ENCODE assay signal across 18 cellular contexts in the genomic region with DNA sequence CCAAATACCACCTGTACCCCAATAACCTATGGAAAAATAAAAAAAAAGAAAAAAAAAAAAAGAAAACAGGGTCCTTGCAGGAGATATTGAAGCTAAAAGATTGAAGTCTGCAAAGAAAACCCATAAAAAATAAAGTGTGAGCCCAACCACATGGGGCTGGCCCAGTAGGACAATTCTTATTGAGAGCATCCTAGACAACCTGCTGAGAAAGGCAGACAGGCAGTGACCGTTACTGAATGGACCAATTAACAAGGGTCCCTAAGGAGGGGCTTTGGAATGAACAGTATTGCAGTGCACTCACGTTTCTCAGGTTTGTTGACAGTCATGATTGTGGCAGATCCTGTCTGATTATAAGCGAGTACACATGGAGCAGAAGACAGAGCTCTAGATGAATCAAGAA.
DNase-seq lines count a peak whose midpoint lies in the region; TF ChIP-seq lines count a peak whose summit lies in the region.
"Had no signal": no experiment of that assay in that cellular context is flagged by ENCODE, and none has a peak within 500 bp of the region (broad histone marks: within the 10 kb centered on the region; RNA-seq: fewer than 3 reads in every experiment).

No MANE protein-coding gene starts in this region.

- H3K79me2 ChIP-seq in neural progenitor cell (ENCODE audit: low read depth): no peaks in the 10 kb centered on the region

- TF ChIP-seq EP300 in stomach (IDR thresholded peaks at IDR 0.05) (no peak), suprapubic skin (IDR thresholded peaks at IDR 0.05) (no peak)

- H3K36me3 Mint-ChIP-seq in neural progenitor cell: no peaks in the 10 kb centered on the region
- H3K36me3 Mint-ChIP-seq: CD14-positive monocyte; CD4-positive, alpha-beta memory T cell had no signal

- H3K27me3 Mint-ChIP-seq in neural progenitor cell (ENCODE audit: insufficient read depth, low read depth): no peaks in the 10 kb centered on the region

- intact Hi-C loops in stomach (cut with DNase I; ENCODE audit: low total_unique reads): no loop called here

- H3K4me1 Mint-ChIP-seq in neural progenitor cell: peaks cover 10% of the 10 kb centered on the region
- H3K4me1 Mint-ChIP-seq: CD14-positive monocyte; CD4-positive, alpha-beta memory T cell had no signal

- no peak overlapping the region for H3K4me3 Mint-ChIP-seq in neural progenitor cell
- H3K4me3 Mint-ChIP-seq: CD14-positive monocyte; CD4-positive, alpha-beta memory T cell had no signal

- no peaks in the 10 kb centered on the region for H3K27me3 ChIP-seq in neural progenitor cell
- H3K27me3 ChIP-seq in stomach: no peaks in the 10 kb centered on the region
- H3K27me3 ChIP-seq in suprapubic skin: no peaks in the 10 kb centered on the region
- H3K27me3 ChIP-seq: BLaER1 had no signal

- H3K36me3 ChIP-seq in neural progenitor cell (no peaks in the 10 kb centered on the region), stomach (no peaks in the 10 kb centered on the region), suprapubic skin (no peaks in the 10 kb centered on the region)
- H3K36me3 ChIP-seq: BLaER1, HAP-1 had no signal

- WGBS in stomach, 5 donors: 47 to 61% (median 53%) methylated on average over 3 of the region's 3 CpGs
- 83% methylated on average over 3 of the region's 3 CpGs for WGBS in suprapubic skin

- no peak overlapping the region for H3K4me2 ChIP-seq in neural progenitor cell
- H3K4me2 ChIP-seq: A549, BLaER1 had no signal

- H3K9me3 ChIP-seq in neural progenitor cell (ENCODE audit: low read depth): no peaks in the 10 kb centered on the region
- H3K9me3 ChIP-seq in stomach: no peaks in the 10 kb centered on the region
- H3K9me3 ChIP-seq in suprapubic skin: no peaks in the 10 kb centered on the region
- H3K9me3 ChIP-seq: A549, BLaER1, HAP-1 had no signal

- H2AFZ ChIP-seq in neural progenitor cell (replicated peaks): no peak overlapping the region

- no peak for TF ChIP-seq CTCF in neural progenitor cell (IDR thresholded peaks at IDR 0.05)
- no peak for TF ChIP-seq CTCF in stomach (IDR thresholded peaks at IDR 0.05)
- TF ChIP-seq CTCF in suprapubic skin (IDR thresholded peaks at IDR 0.05): no peak

- H3K27ac ChIP-seq in neural progenitor cell (no peak overlapping the region), stomach (no peak overlapping the region), suprapubic skin (no peak overlapping the region)
- H3K27ac ChIP-seq: 22Rv1, A549, BLaER1 had no signal

- no peak overlapping the region for H3K27ac Mint-ChIP-seq in neural progenitor cell
- H3K27ac Mint-ChIP-seq: CD14-positive monocyte; CD4-positive, alpha-beta memory T cell had no signal

- H3K9ac ChIP-seq in neural progenitor cell: no peak overlapping the region
- H3K9ac ChIP-seq: BLaER1 had no signal

- no peaks in the 10 kb centered on the region for H3K9me3 Mint-ChIP-seq in neural progenitor cell
- H3K9me3 Mint-ChIP-seq: CD14-positive monocyte had no signal

- peaks cover 9% of the 10 kb centered on the region for H3K4me1 ChIP-seq in neural progenitor cell
- no peaks in the 10 kb centered on the region for H3K4me1 ChIP-seq in stomach
- H3K4me1 ChIP-seq in suprapubic skin: no peaks in the 10 kb centered on the region
- H3K4me1 ChIP-seq: A549, BLaER1, HAP-1 had no signal

- H3F3A ChIP-seq in neural progenitor cell (ENCODE audit: low read depth): no peaks in the 10 kb centered on the region

- DNase-seq in NCI-H748 (lab: John Stamatoyannopoulos, UW; ENCODE audit: unreplicated experiment) (peak; percentile 20), NCI-H748 treated with DMSO at 0.1 percent for 48 hours (lab: John Stamatoyannopoulos, UW) (no peak), NCI-H146 treated with DMSO at 0.1 percent for 48 hours (lab: John Stamatoyannopoulos, UW; ENCODE audit: unreplicated experiment) (peak; percentile 16), neural progenitor cell (ENCODE audit: low spot score) (peak; percentile 18), stomach (no peak), COR-L47 (lab: John Stamatoyannopoulos, UW) (no peak), suprapubic skin (ENCODE audit: low spot score in 2 of 2) (no peak)
- DNase-seq: Calu3; CD4-positive, alpha-beta memory T cell; DMS53; DND-41; EL had no signal

- H3K4me3 ChIP-seq in neural progenitor cell (no peak overlapping the region), stomach (no peak overlapping the region), suprapubic skin (no peak overlapping the region)
- H3K4me3 ChIP-seq: A549, BLaER1, GM12878, HAP-1 had no signal

- TF ChIP-seq POLR2A in stomach (IDR thresholded peaks at IDR 0.05) (no peak), suprapubic skin (IDR thresholded peaks at IDR 0.05) (no peak)

- H4K20me1 ChIP-seq in neural progenitor cell (ENCODE audit: low read depth): no peaks in the 10 kb centered on the region
- H4K20me1 ChIP-seq: BLaER1 had no signal

Comparison
In these comparisons a context has a peak if more than half of its experiments do, and no peak if none do; other contexts are left out.
1. DNase-seq: peak in NCI-H748 (single experiment), NCI-H146 treated with DMSO at 0.1 percent for 48 hours (single experiment) and neural progenitor cell (single experiment); none in NCI-H748 treated with DMSO at 0.1 percent for 48 hours (single experiment), stomach (single experiment), COR-L47 (single experiment) and suprapubic skin (0 of 2).